2 cellular contexts compared by ENCODE assay signal in the genomic region with DNA sequence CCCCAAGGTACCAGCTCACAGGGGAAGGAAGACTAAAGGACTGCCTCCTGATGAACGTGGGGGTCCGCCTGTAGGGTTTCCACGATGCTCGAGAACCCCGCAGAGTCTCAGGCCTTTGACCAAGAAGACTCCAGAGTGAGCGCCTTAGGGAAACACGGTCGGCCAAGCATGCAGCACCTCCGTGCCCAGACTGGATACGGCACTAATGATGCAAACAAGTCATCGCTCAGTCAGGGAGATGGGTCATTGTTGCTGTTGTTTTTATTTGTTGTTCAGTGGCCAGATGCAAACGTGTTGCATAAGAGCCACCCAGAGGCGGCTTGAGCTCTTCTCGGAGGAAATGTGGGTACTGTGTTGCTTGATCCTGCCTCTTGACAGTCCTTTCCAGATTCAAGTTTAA.
TF ChIP-seq lines count a peak whose summit lies in the region.

No MANE protein-coding gene starts in this region.

TF ChIP-seq in SK-N-SH, 30 proteins besides CTCF, POLR2A, EP300 and RAD21 (continued from another document):
- no peak for TF ChIP-seq SMC3 (IDR thresholded peaks at IDR 0.05; ENCODE audit: low read depth, low read length)
- TF ChIP-seq, protein P1, sequence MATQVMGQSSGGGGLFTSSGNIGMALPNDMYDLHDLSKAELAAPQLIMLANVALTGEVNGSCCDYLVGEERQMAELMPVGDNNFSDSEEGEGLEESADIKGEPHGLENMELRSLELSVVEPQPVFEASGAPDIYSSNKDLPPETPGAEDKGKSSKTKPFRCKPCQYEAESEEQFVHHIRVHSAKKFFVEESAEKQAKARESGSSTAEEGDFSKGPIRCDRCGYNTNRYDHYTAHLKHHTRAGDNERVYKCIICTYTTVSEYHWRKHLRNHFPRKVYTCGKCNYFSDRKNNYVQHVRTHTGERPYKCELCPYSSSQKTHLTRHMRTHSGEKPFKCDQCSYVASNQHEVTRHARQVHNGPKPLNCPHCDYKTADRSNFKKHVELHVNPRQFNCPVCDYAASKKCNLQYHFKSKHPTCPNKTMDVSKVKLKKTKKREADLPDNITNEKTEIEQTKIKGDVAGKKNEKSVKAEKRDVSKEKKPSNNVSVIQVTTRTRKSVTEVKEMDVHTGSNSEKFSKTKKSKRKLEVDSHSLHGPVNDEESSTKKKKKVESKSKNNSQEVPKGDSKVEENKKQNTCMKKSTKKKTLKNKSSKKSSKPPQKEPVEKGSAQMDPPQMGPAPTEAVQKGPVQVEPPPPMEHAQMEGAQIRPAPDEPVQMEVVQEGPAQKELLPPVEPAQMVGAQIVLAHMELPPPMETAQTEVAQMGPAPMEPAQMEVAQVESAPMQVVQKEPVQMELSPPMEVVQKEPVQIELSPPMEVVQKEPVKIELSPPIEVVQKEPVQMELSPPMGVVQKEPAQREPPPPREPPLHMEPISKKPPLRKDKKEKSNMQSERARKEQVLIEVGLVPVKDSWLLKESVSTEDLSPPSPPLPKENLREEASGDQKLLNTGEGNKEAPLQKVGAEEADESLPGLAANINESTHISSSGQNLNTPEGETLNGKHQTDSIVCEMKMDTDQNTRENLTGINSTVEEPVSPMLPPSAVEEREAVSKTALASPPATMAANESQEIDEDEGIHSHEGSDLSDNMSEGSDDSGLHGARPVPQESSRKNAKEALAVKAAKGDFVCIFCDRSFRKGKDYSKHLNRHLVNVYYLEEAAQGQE (IDR thresholded peaks at IDR 0.05; ENCODE audit: low read depth, low read length): no peak
- TF ChIP-seq TCF12 (IDR thresholded peaks at IDR 0.05): no peak
- TF ChIP-seq, protein P2, sequence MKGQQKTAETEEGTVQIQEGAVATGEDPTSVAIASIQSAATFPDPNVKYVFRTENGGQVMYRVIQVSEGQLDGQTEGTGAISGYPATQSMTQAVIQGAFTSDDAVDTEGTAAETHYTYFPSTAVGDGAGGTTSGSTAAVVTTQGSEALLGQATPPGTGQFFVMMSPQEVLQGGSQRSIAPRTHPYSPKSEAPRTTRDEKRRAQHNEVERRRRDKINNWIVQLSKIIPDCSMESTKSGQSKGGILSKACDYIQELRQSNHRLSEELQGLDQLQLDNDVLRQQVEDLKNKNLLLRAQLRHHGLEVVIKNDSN (IDR thresholded peaks at IDR 0.05; ENCODE audit: borderline replicate concordance, low read depth): no peak
- no peak for TF ChIP-seq TAF1 (IDR thresholded peaks at IDR 0.05; ENCODE audit: borderline replicate concordance, low read depth, low read length)
- no peak for TF ChIP-seq JUND (IDR thresholded peaks at IDR 0.05)
- TF ChIP-seq MEF2A (IDR thresholded peaks at IDR 0.05; ENCODE audit: borderline replicate concordance, low read depth): no peak
- no peak for TF ChIP-seq RXRA (IDR thresholded peaks at IDR 0.05; ENCODE audit: borderline replicate concordance, low read depth)
- TF ChIP-seq, protein P3, sequence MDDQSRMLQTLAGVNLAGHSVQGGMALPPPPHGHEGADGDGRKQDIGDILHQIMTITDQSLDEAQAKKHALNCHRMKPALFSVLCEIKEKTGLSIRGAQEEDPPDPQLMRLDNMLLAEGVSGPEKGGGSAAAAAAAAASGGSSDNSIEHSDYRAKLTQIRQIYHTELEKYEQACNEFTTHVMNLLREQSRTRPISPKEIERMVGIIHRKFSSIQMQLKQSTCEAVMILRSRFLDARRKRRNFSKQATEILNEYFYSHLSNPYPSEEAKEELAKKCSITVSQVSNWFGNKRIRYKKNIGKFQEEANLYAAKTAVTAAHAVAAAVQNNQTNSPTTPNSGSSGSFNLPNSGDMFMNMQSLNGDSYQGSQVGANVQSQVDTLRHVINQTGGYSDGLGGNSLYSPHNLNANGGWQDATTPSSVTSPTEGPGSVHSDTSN (IDR thresholded peaks at IDR 0.05): no peak
- no peak for TF ChIP-seq FOXM1 (IDR thresholded peaks at IDR 0.05; ENCODE audit: low read depth)

TF ChIP-seq in SK-N-SH treated with all-trans-retinoic acid at 6 μM for 48 hours, 23 proteins besides CTCF, POLR2A, EP300 and RAD21 (continued from another document):
- TF ChIP-seq TSHZ2 (CRISPR knock-in tag; IDR thresholded peaks at IDR 0.05) (no peak), TOX (CRISPR knock-in tag; IDR thresholded peaks at IDR 0.05; ENCODE audit: borderline replicate concordance) (no peak), ZFP3 (CRISPR knock-in tag; IDR thresholded peaks at IDR 0.05) (no peak), OSR1 (CRISPR knock-in tag; IDR thresholded peaks at IDR 0.05) (no peak), RARB (CRISPR knock-in tag; IDR thresholded peaks at IDR 0.05) (no peak), ZNF70 (CRISPR knock-in tag; IDR thresholded peaks at IDR 0.05) (no peak), ZC3H10 (CRISPR knock-in tag; IDR thresholded peaks at IDR 0.05) (no peak), GLIS3 (CRISPR knock-in tag; IDR thresholded peaks at IDR 0.05) (no peak), PPARA (CRISPR knock-in tag; IDR thresholded peaks at IDR 0.05; ENCODE audit: borderline replicate concordance) (no peak), ISL1 (CRISPR knock-in tag; IDR thresholded peaks at IDR 0.05) (no peak), CSRNP3 (CRISPR knock-in tag; IDR thresholded peaks at IDR 0.05) (no peak), ARNTL (CRISPR knock-in tag; IDR thresholded peaks at IDR 0.05; ENCODE audit: borderline replicate concordance, low read depth) (no peak), BACH2 (CRISPR knock-in tag; IDR thresholded peaks at IDR 0.05; ENCODE audit: borderline replicate concordance) (no peak)
- TF ChIP-seq, protein P4, sequence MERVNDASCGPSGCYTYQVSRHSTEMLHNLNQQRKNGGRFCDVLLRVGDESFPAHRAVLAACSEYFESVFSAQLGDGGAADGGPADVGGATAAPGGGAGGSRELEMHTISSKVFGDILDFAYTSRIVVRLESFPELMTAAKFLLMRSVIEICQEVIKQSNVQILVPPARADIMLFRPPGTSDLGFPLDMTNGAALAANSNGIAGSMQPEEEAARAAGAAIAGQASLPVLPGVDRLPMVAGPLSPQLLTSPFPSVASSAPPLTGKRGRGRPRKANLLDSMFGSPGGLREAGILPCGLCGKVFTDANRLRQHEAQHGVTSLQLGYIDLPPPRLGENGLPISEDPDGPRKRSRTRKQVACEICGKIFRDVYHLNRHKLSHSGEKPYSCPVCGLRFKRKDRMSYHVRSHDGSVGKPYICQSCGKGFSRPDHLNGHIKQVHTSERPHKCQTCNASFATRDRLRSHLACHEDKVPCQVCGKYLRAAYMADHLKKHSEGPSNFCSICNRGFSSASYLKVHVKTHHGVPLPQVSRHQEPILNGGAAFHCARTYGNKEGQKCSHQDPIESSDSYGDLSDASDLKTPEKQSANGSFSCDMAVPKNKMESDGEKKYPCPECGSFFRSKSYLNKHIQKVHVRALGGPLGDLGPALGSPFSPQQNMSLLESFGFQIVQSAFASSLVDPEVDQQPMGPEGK (CRISPR knock-in tag; IDR thresholded peaks at IDR 0.05; ENCODE audit: borderline replicate concordance): no peak
- TF ChIP-seq, protein P5, sequence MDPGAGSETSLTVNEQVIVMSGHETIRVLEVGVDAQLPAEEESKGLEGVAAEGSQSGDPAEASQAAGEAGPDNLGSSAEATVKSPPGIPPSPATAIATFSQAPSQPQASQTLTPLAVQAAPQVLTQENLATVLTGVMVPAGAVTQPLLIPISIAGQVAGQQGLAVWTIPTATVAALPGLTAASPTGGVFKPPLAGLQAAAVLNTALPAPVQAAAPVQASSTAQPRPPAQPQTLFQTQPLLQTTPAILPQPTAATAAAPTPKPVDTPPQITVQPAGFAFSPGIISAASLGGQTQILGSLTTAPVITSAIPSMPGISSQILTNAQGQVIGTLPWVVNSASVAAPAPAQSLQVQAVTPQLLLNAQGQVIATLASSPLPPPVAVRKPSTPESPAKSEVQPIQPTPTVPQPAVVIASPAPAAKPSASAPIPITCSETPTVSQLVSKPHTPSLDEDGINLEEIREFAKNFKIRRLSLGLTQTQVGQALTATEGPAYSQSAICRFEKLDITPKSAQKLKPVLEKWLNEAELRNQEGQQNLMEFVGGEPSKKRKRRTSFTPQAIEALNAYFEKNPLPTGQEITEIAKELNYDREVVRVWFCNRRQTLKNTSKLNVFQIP (CRISPR knock-in tag; IDR thresholded peaks at IDR 0.05; ENCODE audit: borderline replicate concordance, low read depth): no peak
- TF ChIP-seq, protein P6, sequence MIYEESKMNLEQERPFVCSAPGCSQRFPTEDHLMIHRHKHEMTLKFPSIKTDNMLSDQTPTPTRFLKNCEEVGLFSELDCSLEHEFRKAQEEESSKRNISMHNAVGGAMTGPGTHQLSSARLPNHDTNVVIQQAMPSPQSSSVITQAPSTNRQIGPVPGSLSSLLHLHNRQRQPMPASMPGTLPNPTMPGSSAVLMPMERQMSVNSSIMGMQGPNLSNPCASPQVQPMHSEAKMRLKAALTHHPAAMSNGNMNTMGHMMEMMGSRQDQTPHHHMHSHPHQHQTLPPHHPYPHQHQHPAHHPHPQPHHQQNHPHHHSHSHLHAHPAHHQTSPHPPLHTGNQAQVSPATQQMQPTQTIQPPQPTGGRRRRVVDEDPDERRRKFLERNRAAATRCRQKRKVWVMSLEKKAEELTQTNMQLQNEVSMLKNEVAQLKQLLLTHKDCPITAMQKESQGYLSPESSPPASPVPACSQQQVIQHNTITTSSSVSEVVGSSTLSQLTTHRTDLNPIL (CRISPR knock-in tag; IDR thresholded peaks at IDR 0.05; ENCODE audit: low read depth): no peak
